In genomic region chr17:77449908-77450741, GRCh38 we compare ENCODE assay signal across 7 cellular contexts.
DNase-seq lines count a peak whose midpoint lies in the region; ATAC-seq and TF ChIP-seq lines count a peak whose summit lies in the region.

No MANE protein-coding gene starts in this region.

- intact Hi-C loops in HCT116 (cut with micrococcal nuclease): no loop called here
- intact Hi-C loops in dendritic cell treated with granulocyte-macrophage colony-stimulating factor and Interleukin-4, amounts not matched to agents 40 ng/mL and 50 ng/mL, for 4 days (cut with micrococcal nuclease): no loop called here

- ATAC-seq in HCT116: peak; percentile 66
- ATAC-seq in GM21528 (IDR thresholded peaks at IDR 0.05; ENCODE audit: low FRiP score, unreplicated experiment): no peak

- peak overlapping the region; percentile 74 for H3K4me3 Mint-ChIP-seq in dendritic cell treated with granulocyte-macrophage colony-stimulating factor and Interleukin-4, amounts not matched to agents 40 ng/mL and 50 ng/mL, for 4 days

- H3K27me3 Mint-ChIP-seq in dendritic cell treated with granulocyte-macrophage colony-stimulating factor and Interleukin-4, amounts not matched to agents 40 ng/mL and 50 ng/mL, for 4 days: no peaks in the 10 kb centered on the region

- TF ChIP-seq CTCF in HCT116 (IDR thresholded peaks at IDR 0.05 in 2 of 3, conservative IDR thresholded peaks at IDR 0.05 in 1 of 3; ENCODE audit: borderline replicate concordance in 1 of 3, insufficient read depth in 1 of 3, low read depth in 2 of 3, low read length in 2 of 3) (no peak), VCaP (conservative IDR thresholded peaks at IDR 0.05) (no peak)

- no peaks in the 10 kb centered on the region for H3K36me3 ChIP-seq in HCT116 (ENCODE audit: control insufficient read depth in 1 of 2, insufficient read depth in 2 of 2, low read length in 2 of 2)

- peaks cover 49% of the 10 kb centered on the region for H3K36me3 Mint-ChIP-seq in dendritic cell treated with granulocyte-macrophage colony-stimulating factor and Interleukin-4, amounts not matched to agents 40 ng/mL and 50 ng/mL, for 4 days (ENCODE audit: low read depth)

- POLR2A ChIA-PET in HCT116 (lab: Charles Lee): interaction anchor here (1.8 kb wide), 1 partner anchor 119 kb away, joined by 3 read pairs; no protein-coding TSS in a partner anchor

- H4K20me1 ChIP-seq in HCT116 (ENCODE audit: insufficient read depth): no peaks in the 10 kb centered on the region; the same call in 1 of the 2 replicates

- no peak for TF ChIP-seq RAD21 in HCT116 (IDR thresholded peaks at IDR 0.05; ENCODE audit: low read depth)

- H3K4me1 Mint-ChIP-seq in dendritic cell treated with granulocyte-macrophage colony-stimulating factor and Interleukin-4, amounts not matched to agents 40 ng/mL and 50 ng/mL, for 4 days (ENCODE audit: low read depth): peaks cover 91% of the 10 kb centered on the region

- peaks cover 25 to 37% of the 10 kb centered on the region in 2 experiments for H3K4me1 ChIP-seq in HCT116 (ENCODE audit: control insufficient read depth in 1 of 2, insufficient read depth in 2 of 2, low read length in 2 of 2)

- H2AFZ ChIP-seq in HCT116 (ENCODE audit: low read depth, low read length, poor library complexity, severe bottlenecking): no peak overlapping the region

- CTCF ChIA-PET in HCT116 (lab: Charles Lee): no interaction called here

- no peaks in the 10 kb centered on the region for H3K9me3 Mint-ChIP-seq in dendritic cell treated with granulocyte-macrophage colony-stimulating factor and Interleukin-4, amounts not matched to agents 40 ng/mL and 50 ng/mL, for 4 days

- H3K9ac ChIP-seq in HCT116 (ENCODE audit: low read length): no peak overlapping the region

- DNase-seq in HCT116 (ENCODE audit: low read depth, low spot score): no peak
- DNase-seq in lung microvascular endothelial cell (ENCODE audit: low read depth in 2 of 2): peak; percentile 46 to 55
- peak; percentile 87 for DNase-seq in stimulated activated CD8-positive, alpha-beta memory T cell treated with anti-CD3 and anti-CD28 coated beads, Interleukin-4, amount 100 ng/mL, for 48 hours
- DNase-seq in cortex of kidney (lab: John Stamatoyannopoulos, UW): no peak

- no peaks in the 10 kb centered on the region for H3K9me2 ChIP-seq in HCT116 (ENCODE audit: insufficient read depth)

- no peak for TF ChIP-seq POLR2A in HCT116 (IDR thresholded peaks at IDR 0.05; ENCODE audit: borderline replicate concordance, extremely low read depth, insufficient read depth, insufficient read length)

- H3K9me3 ChIP-seq in HCT116 (ENCODE audit: control insufficient read depth in 1 of 2, insufficient read depth in 1 of 2, low read depth in 1 of 2, low read length in 2 of 2): no peaks in the 10 kb centered on the region

- H3K4me2 ChIP-seq in HCT116 (ENCODE audit: low read length): peak overlapping the region; percentile 47

- H3K4me3 ChIP-seq in HCT116 (replicated peaks in 1 of 2; ENCODE audit: low read depth in 1 of 2, low read length in 2 of 2): no peak overlapping the region

- BruUV-seq in HCT116 (replicated peaks; lab: Mats Ljungman, UMichigan): no TSS peak

- H3K27ac ChIP-seq in HCT116 (ENCODE audit: low read depth, low read length) (peak overlapping the region; percentile 19; the same call in 1 of the 2 replicates), VCaP (peak overlapping the region; percentile 97)

- peak overlapping the region; percentile 81 for H3K27ac Mint-ChIP-seq in dendritic cell treated with granulocyte-macrophage colony-stimulating factor and Interleukin-4, amounts not matched to agents 40 ng/mL and 50 ng/mL, for 4 days

- H3K27me3 ChIP-seq in HCT116 (ENCODE audit: insufficient read depth, low read length): no peaks in the 10 kb centered on the region

- peaks cover 71% of the 10 kb centered on the region for H3K79me2 ChIP-seq in HCT116 (ENCODE audit: insufficient read depth, low read length)

- RAD21 ChIA-PET in HCT116 (lab: Charles Lee; ENCODE audit: low non-redundant PET in 1 of 2, low total read pairs in 2 of 2, uncharacterized antibody in 2 of 2, unreplicated experiment in 2 of 2): no interaction called here

TF ChIP-seq in HCT116, 20 proteins besides CTCF, POLR2A, EP300 and RAD21:
- TF ChIP-seq, protein P1, sequence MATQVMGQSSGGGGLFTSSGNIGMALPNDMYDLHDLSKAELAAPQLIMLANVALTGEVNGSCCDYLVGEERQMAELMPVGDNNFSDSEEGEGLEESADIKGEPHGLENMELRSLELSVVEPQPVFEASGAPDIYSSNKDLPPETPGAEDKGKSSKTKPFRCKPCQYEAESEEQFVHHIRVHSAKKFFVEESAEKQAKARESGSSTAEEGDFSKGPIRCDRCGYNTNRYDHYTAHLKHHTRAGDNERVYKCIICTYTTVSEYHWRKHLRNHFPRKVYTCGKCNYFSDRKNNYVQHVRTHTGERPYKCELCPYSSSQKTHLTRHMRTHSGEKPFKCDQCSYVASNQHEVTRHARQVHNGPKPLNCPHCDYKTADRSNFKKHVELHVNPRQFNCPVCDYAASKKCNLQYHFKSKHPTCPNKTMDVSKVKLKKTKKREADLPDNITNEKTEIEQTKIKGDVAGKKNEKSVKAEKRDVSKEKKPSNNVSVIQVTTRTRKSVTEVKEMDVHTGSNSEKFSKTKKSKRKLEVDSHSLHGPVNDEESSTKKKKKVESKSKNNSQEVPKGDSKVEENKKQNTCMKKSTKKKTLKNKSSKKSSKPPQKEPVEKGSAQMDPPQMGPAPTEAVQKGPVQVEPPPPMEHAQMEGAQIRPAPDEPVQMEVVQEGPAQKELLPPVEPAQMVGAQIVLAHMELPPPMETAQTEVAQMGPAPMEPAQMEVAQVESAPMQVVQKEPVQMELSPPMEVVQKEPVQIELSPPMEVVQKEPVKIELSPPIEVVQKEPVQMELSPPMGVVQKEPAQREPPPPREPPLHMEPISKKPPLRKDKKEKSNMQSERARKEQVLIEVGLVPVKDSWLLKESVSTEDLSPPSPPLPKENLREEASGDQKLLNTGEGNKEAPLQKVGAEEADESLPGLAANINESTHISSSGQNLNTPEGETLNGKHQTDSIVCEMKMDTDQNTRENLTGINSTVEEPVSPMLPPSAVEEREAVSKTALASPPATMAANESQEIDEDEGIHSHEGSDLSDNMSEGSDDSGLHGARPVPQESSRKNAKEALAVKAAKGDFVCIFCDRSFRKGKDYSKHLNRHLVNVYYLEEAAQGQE (IDR thresholded peaks at IDR 0.05; ENCODE audit: low read depth): no peak
- TF ChIP-seq POLR2AphosphoS5 (IDR thresholded peaks at IDR 0.05; ENCODE audit: low read depth, low read length) (no peak), ZNF274 (IDR thresholded peaks at IDR 0.05; ENCODE audit: low read depth, low read length) (no peak), EZH2 (IDR thresholded peaks at IDR 0.05) (no peak), CBX3 (IDR thresholded peaks at IDR 0.05; ENCODE audit: low read depth) (no peak), CEBPB (IDR thresholded peaks at IDR 0.05; ENCODE audit: low read depth) (no peak), ELF1 (IDR thresholded peaks at IDR 0.05; ENCODE audit: borderline replicate concordance, low read depth) (no peak), SIN3A (IDR thresholded peaks at IDR 0.05; ENCODE audit: low read depth) (no peak), SRF (IDR thresholded peaks at IDR 0.05; ENCODE audit: low read depth) (no peak), FOSL1 (IDR thresholded peaks at IDR 0.05; ENCODE audit: low read depth) (no peak), ATF3 (IDR thresholded peaks at IDR 0.05) (no peak), TCF7L2 (IDR thresholded peaks at IDR 0.05; ENCODE audit: borderline replicate concordance, extremely low read depth, insufficient read depth, insufficient read length) (no peak), YY1 (IDR thresholded peaks at IDR 0.05; ENCODE audit: extremely low read depth, insufficient replicate concordance, low read depth, low read length) (no peak), JUND (IDR thresholded peaks at IDR 0.05) (no peak)
- TF ChIP-seq, protein P2, sequence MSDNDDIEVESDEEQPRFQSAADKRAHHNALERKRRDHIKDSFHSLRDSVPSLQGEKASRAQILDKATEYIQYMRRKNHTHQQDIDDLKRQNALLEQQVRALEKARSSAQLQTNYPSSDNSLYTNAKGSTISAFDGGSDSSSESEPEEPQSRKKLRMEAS (IDR thresholded peaks at IDR 0.05): no peak

Comparison
In these comparisons a context has a peak if more than half of its experiments do, and no peak if none do; other contexts are left out.
1. DNase-seq: peak in lung microvascular endothelial cell (2 of 2) and stimulated activated CD8-positive, alpha-beta memory T cell treated with anti-CD3 and anti-CD28 coated beads, Interleukin-4, amount 100 ng/mL, for 48 hours (single experiment); none in HCT116 (single experiment) and cortex of kidney (single experiment).